1 cellular context compared by ENCODE assay signal in genomic region chr6:89145962-89146747, GRCh38.
TF ChIP-seq lines count a peak whose summit lies in the region.

Gene PM20D2, plus strand, starts transcription at chr6:89146055. Its CDS starts 90 bp downstream, at chr6:89146145.

TF ChIP-seq in HEK293, 187 proteins besides CTCF, POLR2A, EP300 and RAD21 (continued from another document and continues in another):
- no peak; the same call in 1 of the 2 replicates for TF ChIP-seq PRDM4 (tag by site-specific recombination; IDR thresholded peaks at IDR 0.05)
- peak; percentile 62 for TF ChIP-seq ZNF580 (tag by site-specific recombination; IDR thresholded peaks at IDR 0.05)
- peak; percentile 61 for TF ChIP-seq SP3 (tag by site-specific recombination; IDR thresholded peaks at IDR 0.05)
- TF ChIP-seq ZNF274 (IDR thresholded peaks at IDR 0.05; ENCODE audit: low read length): no peak
- TF ChIP-seq ZNF274 (tag by site-specific recombination; IDR thresholded peaks at IDR 0.05; ENCODE audit: borderline replicate concordance): no peak
- TF ChIP-seq ZNF76 (tag by site-specific recombination; IDR thresholded peaks at IDR 0.05; ENCODE audit: borderline replicate concordance, low read depth): peak; percentile 70; the same call in 1 of the 2 replicates
- TF ChIP-seq ZNF426 (tag by site-specific recombination; IDR thresholded peaks at IDR 0.05): no peak
- no peak for TF ChIP-seq ZNF560 (tag by site-specific recombination; IDR thresholded peaks at IDR 0.05; ENCODE audit: borderline replicate concordance)
- TF ChIP-seq ZNF664 (tag by site-specific recombination; IDR thresholded peaks at IDR 0.05): no peak
- TF ChIP-seq ZNF549 (tag by site-specific recombination; IDR thresholded peaks at IDR 0.05): no peak
- no peak for TF ChIP-seq ZNF626 (tag by site-specific recombination; IDR thresholded peaks at IDR 0.05)
- TF ChIP-seq ZNF558 (tag by site-specific recombination; IDR thresholded peaks at IDR 0.05): no peak
- no peak for TF ChIP-seq ZNF747 (tag by site-specific recombination; IDR thresholded peaks at IDR 0.05)
- no peak for TF ChIP-seq ZNF37A (tag by site-specific recombination; IDR thresholded peaks at IDR 0.05)
- TF ChIP-seq ZNF311 (tag by site-specific recombination; IDR thresholded peaks at IDR 0.05; ENCODE audit: borderline replicate concordance): no peak
- TF ChIP-seq GLIS1 (tag by site-specific recombination; IDR thresholded peaks at IDR 0.05): peak; percentile 48
- TF ChIP-seq ZNF132 (tag by site-specific recombination; IDR thresholded peaks at IDR 0.05; ENCODE audit: borderline replicate concordance): no peak
- TF ChIP-seq ZNF146 (tag by site-specific recombination; IDR thresholded peaks at IDR 0.05): 0 out of 2 replicates have a peak, but pooled peaks have one; percentile 25
- no peak for TF ChIP-seq ZNF830 (tag by site-specific recombination; IDR thresholded peaks at IDR 0.05; ENCODE audit: low read depth)
- TF ChIP-seq ZNF140 (tag by site-specific recombination; IDR thresholded peaks at IDR 0.05): no peak
- TF ChIP-seq TRIM28 (IDR thresholded peaks at IDR 0.05; ENCODE audit: borderline replicate concordance, low read length): peak; percentile 75; the same call in 1 of the 2 replicates
- TF ChIP-seq ZNF174 (tag by site-specific recombination; IDR thresholded peaks at IDR 0.05): no peak
- peak; percentile 89 for TF ChIP-seq ZNF692 (tag by site-specific recombination; IDR thresholded peaks at IDR 0.05)
- TF ChIP-seq ZNF112 (tag by site-specific recombination; IDR thresholded peaks at IDR 0.05): no peak
- peak; percentile 39 for TF ChIP-seq ZNF660 (tag by site-specific recombination; IDR thresholded peaks at IDR 0.05)
- 0 out of 2 replicates have a peak, but pooled peaks have one; percentile 4 for TF ChIP-seq GLI2 (tag by site-specific recombination; IDR thresholded peaks at IDR 0.05; ENCODE audit: borderline replicate concordance, low read depth)
- no peak for TF ChIP-seq OVOL3 (tag by site-specific recombination; IDR thresholded peaks at IDR 0.05)
- TF ChIP-seq INSM2 (tag by site-specific recombination; IDR thresholded peaks at IDR 0.05): no peak
- no peak for TF ChIP-seq ZNF221 (tag by site-specific recombination; IDR thresholded peaks at IDR 0.05; ENCODE audit: borderline replicate concordance)
- no peak for TF ChIP-seq TCF7L2 (IDR thresholded peaks at IDR 0.05; ENCODE audit: borderline replicate concordance, low read depth, low read length)
- no peak for TF ChIP-seq ZNF280C (tag by site-specific recombination; IDR thresholded peaks at IDR 0.05)
- no peak for TF ChIP-seq ZNF157 (tag by site-specific recombination; IDR thresholded peaks at IDR 0.05)
- TF ChIP-seq ZNF571 (tag by site-specific recombination; IDR thresholded peaks at IDR 0.05): no peak
- TF ChIP-seq ZXDB (tag by site-specific recombination; IDR thresholded peaks at IDR 0.05): peak; percentile 83
- no peak; the same call in 1 of the 2 replicates for TF ChIP-seq ZNF501 (tag by site-specific recombination; IDR thresholded peaks at IDR 0.05)
- no peak for TF ChIP-seq ZNF202 (tag by site-specific recombination; IDR thresholded peaks at IDR 0.05; ENCODE audit: borderline replicate concordance)
- no peak for TF ChIP-seq ZNF19 (tag by site-specific recombination; IDR thresholded peaks at IDR 0.05; ENCODE audit: low read depth)
- no peak for TF ChIP-seq ZBTB1 (tag by site-specific recombination; IDR thresholded peaks at IDR 0.05)
- no peak for TF ChIP-seq REPIN1 (tag by site-specific recombination; IDR thresholded peaks at IDR 0.05; ENCODE audit: low read depth)
- TF ChIP-seq ZNF561 (tag by site-specific recombination; IDR thresholded peaks at IDR 0.05; ENCODE audit: borderline replicate concordance): peak; percentile 92; the same call in 1 of the 2 replicates
- TF ChIP-seq EGR2 (tag by site-specific recombination; IDR thresholded peaks at IDR 0.05; ENCODE audit: low read depth): 0 out of 2 replicates have a peak, but pooled peaks have one; percentile 14
- peak; percentile 84 for TF ChIP-seq YY1 (tag by site-specific recombination; IDR thresholded peaks at IDR 0.05)
- no peak for TF ChIP-seq ZBTB10 (tag by site-specific recombination; IDR thresholded peaks at IDR 0.05)
- no peak for TF ChIP-seq ZNF658 (tag by site-specific recombination; IDR thresholded peaks at IDR 0.05)
- TF ChIP-seq ZSCAN4 (tag by site-specific recombination; IDR thresholded peaks at IDR 0.05): no peak
- peak; percentile 68; the same call in 1 of the 2 replicates for TF ChIP-seq KLF17 (tag by site-specific recombination; IDR thresholded peaks at IDR 0.05)
- peak; percentile 77 for TF ChIP-seq KLF10 (tag by site-specific recombination; IDR thresholded peaks at IDR 0.05)
- no peak for TF ChIP-seq ZSCAN16 (tag by site-specific recombination; IDR thresholded peaks at IDR 0.05)
- TF ChIP-seq BCL6B (tag by site-specific recombination; IDR thresholded peaks at IDR 0.05): no peak
- TF ChIP-seq MZF1 (tag by site-specific recombination; IDR thresholded peaks at IDR 0.05; ENCODE audit: borderline replicate concordance): 0 out of 2 replicates have a peak, but pooled peaks have one; percentile 36
- TF ChIP-seq ZNF248 (tag by site-specific recombination; IDR thresholded peaks at IDR 0.05): no peak
- TF ChIP-seq ZBTB26 (tag by site-specific recombination; optimal IDR thresholded peaks at IDR 0.05): peak; percentile 97
- no peak for TF ChIP-seq ZFP3 (tag by site-specific recombination; IDR thresholded peaks at IDR 0.05; ENCODE audit: low read depth)
